1 cellular context compared by ENCODE assay signal in the genomic region with DNA sequence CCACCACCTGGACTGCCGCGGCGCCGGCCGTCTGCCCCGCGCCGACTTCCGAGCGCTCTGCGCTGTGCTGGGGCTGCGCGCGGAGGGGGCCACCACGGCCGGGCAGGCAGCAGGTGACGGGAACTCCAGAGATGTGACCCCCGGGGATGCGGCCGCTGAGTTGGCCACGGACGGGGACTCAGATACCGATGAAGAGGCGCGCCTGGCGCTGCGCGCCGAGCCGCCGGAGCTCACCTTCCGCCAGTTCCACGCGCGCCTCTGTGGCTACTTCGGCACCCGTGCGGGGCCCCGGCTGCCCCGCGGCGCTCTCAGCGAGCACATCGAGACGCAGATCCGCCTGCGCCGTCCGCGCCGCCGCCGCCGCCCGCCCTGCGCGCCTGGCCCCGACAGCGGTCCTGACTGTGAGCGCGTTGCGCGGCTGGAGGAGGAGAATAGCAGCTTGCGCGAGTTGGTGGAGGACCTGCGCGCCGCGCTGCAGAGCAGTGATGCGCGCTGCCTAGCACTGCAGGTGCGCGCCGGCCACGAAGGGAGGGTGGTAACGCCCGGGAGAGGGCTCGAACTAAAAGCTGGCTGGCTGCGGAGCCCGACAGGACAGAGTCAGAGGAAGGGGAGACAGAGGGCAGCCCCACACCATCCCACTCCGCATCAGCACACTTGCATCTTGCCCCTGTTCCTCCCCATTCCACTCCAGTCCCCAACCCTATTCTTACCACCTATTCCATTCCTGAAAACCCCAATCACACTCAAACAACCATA.
TF ChIP-seq lines count a peak whose summit lies in the region.

No MANE protein-coding gene starts in this region.

TF ChIP-seq in A549, 52 proteins besides CTCF, POLR2A, EP300 and RAD21 (continued from another document):
- TF ChIP-seq, protein P1, sequence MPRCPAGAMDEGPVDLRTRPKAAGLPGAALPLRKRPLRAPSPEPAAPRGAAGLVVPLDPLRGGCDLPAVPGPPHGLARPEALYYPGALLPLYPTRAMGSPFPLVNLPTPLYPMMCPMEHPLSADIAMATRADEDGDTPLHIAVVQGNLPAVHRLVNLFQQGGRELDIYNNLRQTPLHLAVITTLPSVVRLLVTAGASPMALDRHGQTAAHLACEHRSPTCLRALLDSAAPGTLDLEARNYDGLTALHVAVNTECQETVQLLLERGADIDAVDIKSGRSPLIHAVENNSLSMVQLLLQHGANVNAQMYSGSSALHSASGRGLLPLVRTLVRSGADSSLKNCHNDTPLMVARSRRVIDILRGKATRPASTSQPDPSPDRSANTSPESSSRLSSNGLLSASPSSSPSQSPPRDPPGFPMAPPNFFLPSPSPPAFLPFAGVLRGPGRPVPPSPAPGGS (IDR thresholded peaks at IDR 0.05), result no peak
